Comparison of ENCODE assay signal across 15 cellular contexts in the genomic region with DNA sequence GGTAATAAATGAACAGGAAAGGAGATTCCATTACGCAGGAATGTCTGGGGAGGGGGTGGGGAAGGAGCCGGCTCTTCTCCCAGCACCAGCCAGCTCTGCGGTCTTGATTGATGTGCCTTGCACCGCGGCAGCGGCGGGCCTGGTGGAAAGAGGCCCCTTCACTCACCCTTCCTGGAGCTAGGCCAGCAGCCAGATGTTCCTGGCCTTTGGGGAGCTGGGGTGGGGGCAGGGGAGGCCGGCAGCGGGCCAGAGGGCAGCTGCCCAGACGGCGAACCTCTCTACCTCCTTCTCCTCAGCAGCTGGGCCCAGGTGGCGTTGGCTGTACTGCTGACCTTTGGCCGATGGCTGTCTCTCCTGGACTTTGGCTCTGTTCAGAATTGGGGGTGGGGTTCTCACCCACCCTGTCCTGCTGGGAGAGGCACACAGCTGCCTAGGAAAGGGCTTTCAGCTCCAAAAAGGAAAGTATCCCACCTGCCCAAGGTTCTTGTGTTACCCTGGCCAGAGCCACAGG. TPM values are rescaled to one million over a fixed set of nuclear protein-coding genes. Genes with fewer than 3 reads are reported as not detected.
A peak's percentile ranks its signal among the peaks of the same experiment; 100 is the strongest.
DNase-seq lines count a peak whose midpoint lies in the region; ATAC-seq, FAIRE-seq and TF ChIP-seq lines count a peak whose summit lies in the region.
"Had no signal": no experiment of that assay in that cellular context is flagged by ENCODE, and none has a peak within 500 bp of the region (broad histone marks: within the 10 kb centered on the region; RNA-seq: fewer than 3 reads in every experiment).

No MANE protein-coding gene starts in this region.

- peaks cover 4% of the 10 kb centered on the region for H3K36me3 Mint-ChIP-seq in astrocyte (ENCODE audit: low read depth, unreplicated experiment)
- H3K36me3 Mint-ChIP-seq: CD4-positive, alpha-beta memory T cell; stimulated activated naive B cell treated with anti-CD40 and anti-IgM and Interleukin-4, amounts not matched to agents 10 μg/mL and 1 μg/mL and 100 μg/mL, for 72 hours had no signal

- H3K79me2 ChIP-seq in astrocyte (ENCODE audit: insufficient read depth, low read length) (no peaks in the 10 kb centered on the region), hepatocyte (no peaks in the 10 kb centered on the region), trophoblast cell (ENCODE audit: control insufficient read depth, insufficient read depth, low read length, poor library complexity) (peaks cover 4% of the 10 kb centered on the region)

- peak overlapping the region; percentile 93 for H4K91ac ChIP-seq in trophoblast cell (ENCODE audit: low read depth, low read length)

- FAIRE-seq in astrocyte (lab: Jason Lieb, UNC), result no peak
- FAIRE-seq in H54 (lab: Jason Lieb, UNC), result no peak
- FAIRE-seq: GM12891 had no signal

- H3K27me3 ChIP-seq in astrocyte (ENCODE audit: insufficient read depth, low read length), result no peaks in the 10 kb centered on the region
- no peaks in the 10 kb centered on the region for H3K27me3 ChIP-seq in hepatocyte
- H3K27me3 ChIP-seq in trophoblast cell (ENCODE audit: insufficient read depth, low read length), result no peaks in the 10 kb centered on the region

- DNase-seq in DMS79 treated with DMSO at 0.1 percent for 48 hours (lab: John Stamatoyannopoulos, UW), result peak; percentile 33
- DNase-seq in astrocyte (ENCODE audit: low read depth), result peak; percentile 81
- peak; percentile 93 for DNase-seq in hepatocyte (ENCODE audit: low spot score)
- no peak for DNase-seq in trophoblast cell
- DNase-seq in activated naive CD4-positive, alpha-beta T cell (lab: John Stamatoyannopoulos, UW), result no peak
- no peak for DNase-seq in H54 (ENCODE audit: insufficient read length, low spot score)
- no peak for DNase-seq in NCI-H2081 (lab: John Stamatoyannopoulos, UW)
- DNase-seq: activated T-cell treated with anti-CD3 and anti-CD28 coated beads, Interleukin-2, amount 50 U/mL, for 1 hour; CD4-positive, alpha-beta memory T cell; NCI-H1417 treated with DMSO at 0.1 percent for 48 hours; stimulated activated naive B cell treated with anti-CD40 and anti-IgM and Interleukin-4, amounts not matched to agents 10 μg/mL and 1 μg/mL and 100 μg/mL, for 72 hours had no signal

- no peak for ATAC-seq in HG02981 (IDR thresholded peaks at IDR 0.05; ENCODE audit: unreplicated experiment)
- ATAC-seq: stimulated activated naive B cell treated with anti-CD40 and anti-IgM and Interleukin-4, amounts not matched to agents 10 μg/mL and 1 μg/mL and 100 μg/mL, for 72 hours had no signal

- 3% methylated on average over 11 of the region's 13 CpGs for WGBS in hepatocyte (ENCODE audit: low lambda C conversion rate, missing lambda C conversion rate)
- WGBS in trophoblast cell (ENCODE audit: extremely low coverage, insufficient coverage, insufficient read length), result no CpG with 5 or more reads among the region's 13 CpGs

- H3K27me3 Mint-ChIP-seq in astrocyte (ENCODE audit: low read depth, unreplicated experiment), result peaks cover 25% of the 10 kb centered on the region

- H3K27ac Mint-ChIP-seq in astrocyte (ENCODE audit: unreplicated experiment), result no peak overlapping the region
- H3K27ac Mint-ChIP-seq: CD4-positive, alpha-beta memory T cell; stimulated activated naive B cell treated with anti-CD40 and anti-IgM and Interleukin-4, amounts not matched to agents 10 μg/mL and 1 μg/mL and 100 μg/mL, for 72 hours had no signal

- peak overlapping the region; percentile 64 for H2AK5ac ChIP-seq in trophoblast cell (ENCODE audit: low read length)

- H3K36me3 ChIP-seq in astrocyte (ENCODE audit: insufficient read depth, low read length) (no peaks in the 10 kb centered on the region), hepatocyte (replicated peaks; ENCODE audit: insufficient read depth, low read depth) (no peaks in the 10 kb centered on the region), trophoblast cell (ENCODE audit: control insufficient read depth in 1 of 2, insufficient read depth in 2 of 2, low read length in 2 of 2) (no peaks in the 10 kb centered on the region)

- no peak for TF ChIP-seq POLR2A in H54 (IDR thresholded peaks at IDR 0.05; ENCODE audit: low read depth, low read length)

- no peak overlapping the region for H3K4me3 Mint-ChIP-seq in astrocyte (ENCODE audit: unreplicated experiment)
- H3K4me3 Mint-ChIP-seq: CD4-positive, alpha-beta memory T cell; central memory CD8-positive, alpha-beta T cell; stimulated activated naive B cell treated with anti-CD40 and anti-IgM and Interleukin-4, amounts not matched to agents 10 μg/mL and 1 μg/mL and 100 μg/mL, for 72 hours had no signal

- peak overlapping the region; percentile 83 for H2BK12ac ChIP-seq in trophoblast cell (ENCODE audit: low read length)

- H2BK120ac ChIP-seq in trophoblast cell (ENCODE audit: insufficient read depth, low read length, poor library complexity), result peak overlapping the region; percentile 92

- peaks cover 2% of the 10 kb centered on the region for H3K9me3 Mint-ChIP-seq in astrocyte (ENCODE audit: unreplicated experiment)
- H3K9me3 Mint-ChIP-seq: central memory CD8-positive, alpha-beta T cell; stimulated activated naive B cell treated with anti-CD40 and anti-IgM and Interleukin-4, amounts not matched to agents 10 μg/mL and 1 μg/mL and 100 μg/mL, for 72 hours had no signal

- H3K14ac ChIP-seq in trophoblast cell (ENCODE audit: low read length), result peak overlapping the region; percentile 61

- no peak overlapping the region for H3K23ac ChIP-seq in trophoblast cell (ENCODE audit: low read length)

- H3K4me2 ChIP-seq in astrocyte (ENCODE audit: low read length) (peak overlapping the region; percentile 46), hepatocyte (peak overlapping the region; percentile 73), trophoblast cell (ENCODE audit: low read length) (no peak overlapping the region)

- peak overlapping the region; percentile 77 for H3K18ac ChIP-seq in trophoblast cell (ENCODE audit: low read length)

- H4K20me1 ChIP-seq in astrocyte (ENCODE audit: insufficient read depth, low read length) (no peaks in the 10 kb centered on the region), hepatocyte (ENCODE audit: insufficient read depth, poor library complexity, severe bottlenecking) (no peaks in the 10 kb centered on the region)

- H2AFZ ChIP-seq in astrocyte (ENCODE audit: low read depth, low read length), result no peak overlapping the region
- peak overlapping the region; percentile 16 for H2AFZ ChIP-seq in hepatocyte
- no peak overlapping the region for H2AFZ ChIP-seq in trophoblast cell (ENCODE audit: insufficient read depth, low read length, poor library complexity)

- no peak overlapping the region for H3K27ac ChIP-seq in astrocyte (ENCODE audit: low read depth, low read length)
- H3K27ac ChIP-seq in hepatocyte, result peak overlapping the region; percentile 98
- peak overlapping the region; percentile 63 for H3K27ac ChIP-seq in trophoblast cell (ENCODE audit: low read depth, low read length)
- H3K27ac ChIP-seq: VCaP had no signal

- no peak overlapping the region for H3K4me3 ChIP-seq in astrocyte (ENCODE audit: insufficient read depth, low read depth, low read length)
- H3K4me3 ChIP-seq in hepatocyte, result no peak overlapping the region
- no peak overlapping the region for H3K4me3 ChIP-seq in trophoblast cell (ENCODE audit: low read depth, low read length)

- TF ChIP-seq CTCF in astrocyte (IDR thresholded peaks at IDR 0.05; ENCODE audit: insufficient read depth, low read depth, low read length) (no peak), hepatocyte (IDR thresholded peaks at IDR 0.05; ENCODE audit: poor library complexity) (no peak)

- peaks cover 7% of the 10 kb centered on the region for H3K4me1 Mint-ChIP-seq in astrocyte (ENCODE audit: low read depth, unreplicated experiment)
- H3K4me1 Mint-ChIP-seq: CD4-positive, alpha-beta memory T cell; central memory CD8-positive, alpha-beta T cell had no signal

- H4K12ac ChIP-seq in trophoblast cell (ENCODE audit: low read depth, low read length), result no peak overlapping the region

- H3K4ac ChIP-seq in trophoblast cell (ENCODE audit: low read depth, low read length), result peak overlapping the region; percentile 26

- H3K4me1 ChIP-seq in astrocyte (ENCODE audit: insufficient read depth, low read length) (peaks cover 13% of the 10 kb centered on the region), hepatocyte (ENCODE audit: insufficient read depth) (peaks cover 61% of the 10 kb centered on the region), trophoblast cell (ENCODE audit: control insufficient read depth in 1 of 2, insufficient read depth in 2 of 2, low read length in 2 of 2) (peaks cover 4 to 10% of the 10 kb centered on the region in 2 experiments)

- H3K9me3 ChIP-seq in astrocyte (ENCODE audit: insufficient read depth, low read depth, low read length), result no peaks in the 10 kb centered on the region
- H3K9me3 ChIP-seq in hepatocyte (ENCODE audit: low read depth), result no peaks in the 10 kb centered on the region
- peaks cover 5% of the 10 kb centered on the region for H3K9me3 ChIP-seq in trophoblast cell (ENCODE audit: insufficient read depth, low read depth, low read length)

- H4K8ac ChIP-seq in trophoblast cell (ENCODE audit: low read depth, low read length), result peak overlapping the region; percentile 51

- no peaks in the 10 kb centered on the region for H3K9me2 ChIP-seq in hepatocyte (replicated peaks; ENCODE audit: insufficient read depth)

- H3K9ac ChIP-seq in astrocyte (ENCODE audit: low read length) (no peak overlapping the region), trophoblast cell (ENCODE audit: low read length) (no peak overlapping the region)

- H3K79me1 ChIP-seq in trophoblast cell (ENCODE audit: low read length), result peaks cover 23% of the 10 kb centered on the region

- H2BK5ac ChIP-seq in trophoblast cell (ENCODE audit: low read depth, low read length, poor library complexity), result peak overlapping the region; percentile 89

RNA-seq across cellular contexts. Expression of a gene that starts 58.1 kb away (rescaled TPM):
- total RNA-seq in astrocyte, result 40.2 and 68.9 TPM in 2 replicates
- total RNA-seq in hepatocyte, result 6.9 and 8.4 TPM in 2 replicates
- 5.3 and 7.1 TPM in 2 replicates for polyA plus RNA-seq in hepatocyte
- 52.3 and 58.9 TPM in 2 replicates for polyA plus RNA-seq in trophoblast cell (2013)
- polyA plus RNA-seq: CD4-positive, alpha-beta memory T cell had no signal

Comparison
In these comparisons a context has a peak if more than half of its experiments do, and no peak if none do; other contexts are left out.
1. DNase-seq: peak in DMS79 treated with DMSO at 0.1 percent for 48 hours (single experiment), astrocyte (single experiment) and hepatocyte (single experiment); none in trophoblast cell (0 of 2), activated naive CD4-positive, alpha-beta T cell (0 of 4), H54 (single experiment) and NCI-H2081 (0 of 2).